Comparison of ENCODE assay signal across 29 cellular contexts in genomic region chr13:24351423-24351822, GRCh38. TPM values are rescaled to one million over a fixed set of nuclear protein-coding genes. Genes with fewer than 3 reads are reported as not detected.
"Had no signal": no experiment of that assay in that cellular context is flagged by ENCODE, and none has a peak within 500 bp of the region (broad histone marks: within the 10 kb centered on the region; RNA-seq: fewer than 3 reads in every experiment).

No MANE protein-coding gene starts in this region.

- H3K27me3 Mint-ChIP-seq: stimulated activated memory B cell treated with anti-CD40 and anti-IgM and Interleukin-4, amounts not matched to agents 10 μg/mL and 1 μg/mL and 100 μg/mL, for 72 hours; stimulated activated naive B cell treated with anti-CD40 and anti-IgM and Interleukin-4, amounts not matched to agents 10 μg/mL and 1 μg/mL and 100 μg/mL, for 72 hours; stimulated activated naive CD8-positive, alpha-beta T cell treated with anti-CD3 and anti-CD28 coated beads, Interleukin-15, amount 100 ng/mL, for 72 hours; stimulated activated naive CD8-positive, alpha-beta T cell treated with anti-CD3 and anti-CD28 coated beads, Interleukin-15, Interleukin-2, amounts not matched to agents 100 ng/mL and 50 ng/mL, for 24 hours; type B pancreatic cell had no signal

- H3K27ac ChIP-seq: stomach, suprapubic skin, testis, thoracic aorta, thyroid gland, tibial artery, tibial nerve, upper lobe of left lung, upper lobe of right lung, uterus, vagina had no signal

- H3K27ac Mint-ChIP-seq: stimulated activated effector memory CD8-positive, alpha-beta T cell treated with anti-CD3 and anti-CD28 coated beads, Interleukin-12 subunit alpha, Interleukin-12 subunit beta, amount 100 ng/mL, for 72 hours; stimulated activated memory B cell treated with anti-CD40 and anti-IgM and Interleukin-4, amounts not matched to agents 10 μg/mL and 1 μg/mL and 100 μg/mL, for 72 hours; stimulated activated naive B cell treated with anti-CD40 and anti-IgM and Interleukin-4, amounts not matched to agents 10 μg/mL and 1 μg/mL and 100 μg/mL, for 72 hours; stimulated activated naive CD8-positive, alpha-beta T cell treated with anti-CD3 and anti-CD28 coated beads, Interleukin-15, amount 100 ng/mL, for 72 hours; stimulated activated naive CD8-positive, alpha-beta T cell treated with anti-CD3 and anti-CD28 coated beads, Interleukin-15, Interleukin-2, amounts not matched to agents 100 ng/mL and 50 ng/mL, for 24 hours; type B pancreatic cell had no signal

- ATAC-seq: stimulated activated effector memory CD8-positive, alpha-beta T cell treated with anti-CD3 and anti-CD28 coated beads, Interleukin-12 subunit alpha, Interleukin-12 subunit beta, amount 100 ng/mL, for 72 hours; stimulated activated memory B cell treated with anti-CD40 and anti-IgM and Interleukin-4, amounts not matched to agents 10 μg/mL and 1 μg/mL and 100 μg/mL, for 72 hours; stimulated activated naive B cell treated with anti-CD40 and anti-IgM and Interleukin-4, amounts not matched to agents 10 μg/mL and 1 μg/mL and 100 μg/mL, for 72 hours; stimulated activated naive CD8-positive, alpha-beta T cell treated with anti-CD3 and anti-CD28 coated beads, Interleukin-15, amount 100 ng/mL, for 72 hours; stimulated activated naive CD8-positive, alpha-beta T cell treated with anti-CD3 and anti-CD28 coated beads, Interleukin-15, Interleukin-2, amounts not matched to agents 100 U/mL and 50 U/mL, for 24 hours; upper lobe of right lung had no signal

- H3K4me1 Mint-ChIP-seq: stimulated activated effector memory CD8-positive, alpha-beta T cell treated with anti-CD3 and anti-CD28 coated beads, Interleukin-12 subunit alpha, Interleukin-12 subunit beta, amount 100 ng/mL, for 72 hours; stimulated activated memory B cell treated with anti-CD40 and anti-IgM and Interleukin-4, amounts not matched to agents 10 μg/mL and 1 μg/mL and 100 μg/mL, for 72 hours; stimulated activated naive B cell treated with anti-CD40 and anti-IgM and Interleukin-4, amounts not matched to agents 10 μg/mL and 1 μg/mL and 100 μg/mL, for 72 hours had no signal

- H3K4me1 ChIP-seq: suprapubic skin, testis, thyroid gland, tibial artery, tibial nerve, upper lobe of right lung, uterus, vagina had no signal

- DNase-seq: stimulated activated CD4-positive, alpha-beta T cell treated with anti-CD3 and anti-CD28 coated beads, Interleukin-2, amount 100 ng/mL, for 48 hours; stimulated activated CD4-positive, alpha-beta T cell treated with anti-CD3 and anti-CD28 coated beads, Interleukin-4, amount 100 ng/mL, for 1 hour; stimulated activated CD4-positive, alpha-beta T cell treated with anti-CD3 and anti-CD28 coated beads, Interleukin-4, amount 100 ng/mL, for 24 hours; stimulated activated CD4-positive, alpha-beta T cell treated with anti-CD3 and anti-CD28 coated beads, Interleukin-4, amount 100 ng/mL, for 4 hours; stimulated activated CD8-positive, alpha-beta memory T cell treated with anti-CD3 and anti-CD28 coated beads, Interleukin-4, amount 100 ng/mL, for 48 hours; stimulated activated naive B cell treated with anti-CD40 and anti-IgM and Interleukin-4, amounts not matched to agents 10 μg/mL and 1 μg/mL and 100 μg/mL, for 72 hours; stimulated activated naive CD4-positive, alpha-beta T cell; stimulated activated naive CD4-positive, alpha-beta T cell treated with Interleukin-2 at 50 U/mL for 16 hours; stimulated activated naive CD8-positive, alpha-beta T cell treated with anti-CD3 and anti-CD28 coated beads, Interleukin-15, amount 100 ng/mL, for 72 hours; stimulated activated naive CD8-positive, alpha-beta T cell treated with anti-CD3 and anti-CD28 coated beads, Interleukin-15, Interleukin-2, amounts not matched to agents 100 U/mL and 50 U/mL, for 24 hours; stomach; substantia nigra; testis; thyroid gland; tibial artery; transverse colon; trophoblast cell; upper lobe of left lung; upper lobe of right lung; uterus had no signal

- H3K9me3 Mint-ChIP-seq: stimulated activated effector memory CD8-positive, alpha-beta T cell treated with anti-CD3 and anti-CD28 coated beads, Interleukin-12 subunit alpha, Interleukin-12 subunit beta, amount 100 ng/mL, for 72 hours; stimulated activated memory B cell treated with anti-CD40 and anti-IgM and Interleukin-4, amounts not matched to agents 10 μg/mL and 1 μg/mL and 100 μg/mL, for 72 hours; stimulated activated naive B cell treated with anti-CD40 and anti-IgM and Interleukin-4, amounts not matched to agents 10 μg/mL and 1 μg/mL and 100 μg/mL, for 72 hours; stimulated activated naive CD8-positive, alpha-beta T cell treated with anti-CD3 and anti-CD28 coated beads, Interleukin-15, amount 100 ng/mL, for 72 hours; stimulated activated naive CD8-positive, alpha-beta T cell treated with anti-CD3 and anti-CD28 coated beads, Interleukin-15, Interleukin-2, amounts not matched to agents 100 ng/mL and 50 ng/mL, for 24 hours; type B pancreatic cell had no signal

- H3K4me3 ChIP-seq: stomach, suprapubic skin, testis, thoracic aorta, thyroid gland, tibial artery, tibial nerve, transverse colon, upper lobe of left lung, upper lobe of right lung, uterus, vagina had no signal

- H3K36me3 ChIP-seq: stomach, suprapubic skin, thoracic aorta, thyroid gland, tibial artery, tibial nerve, transverse colon, upper lobe of left lung, upper lobe of right lung, uterus, vagina had no signal

- H3K4me3 Mint-ChIP-seq: stimulated activated effector memory CD8-positive, alpha-beta T cell treated with anti-CD3 and anti-CD28 coated beads, Interleukin-12 subunit alpha, Interleukin-12 subunit beta, amount 100 ng/mL, for 72 hours; stimulated activated memory B cell treated with anti-CD40 and anti-IgM and Interleukin-4, amounts not matched to agents 10 μg/mL and 1 μg/mL and 100 μg/mL, for 72 hours; stimulated activated naive B cell treated with anti-CD40 and anti-IgM and Interleukin-4, amounts not matched to agents 10 μg/mL and 1 μg/mL and 100 μg/mL, for 72 hours; stimulated activated naive CD8-positive, alpha-beta T cell treated with anti-CD3 and anti-CD28 coated beads, Interleukin-15, amount 100 ng/mL, for 72 hours; stimulated activated naive CD8-positive, alpha-beta T cell treated with anti-CD3 and anti-CD28 coated beads, Interleukin-15, Interleukin-2, amounts not matched to agents 100 ng/mL and 50 ng/mL, for 24 hours; type B pancreatic cell had no signal

- H3K9me3 ChIP-seq: stomach, suprapubic skin, testis, thoracic aorta, thyroid gland, tibial artery, transverse colon, upper lobe of left lung, upper lobe of right lung, uterus, vagina had no signal

- H3K27me3 ChIP-seq: stomach, suprapubic skin, testis, thyroid gland, tibial artery, tibial nerve, transverse colon, upper lobe of left lung, upper lobe of right lung, uterus, vagina had no signal

- H3K36me3 Mint-ChIP-seq: stimulated activated effector memory CD8-positive, alpha-beta T cell treated with anti-CD3 and anti-CD28 coated beads, Interleukin-12 subunit alpha, Interleukin-12 subunit beta, amount 100 ng/mL, for 72 hours; stimulated activated memory B cell treated with anti-CD40 and anti-IgM and Interleukin-4, amounts not matched to agents 10 μg/mL and 1 μg/mL and 100 μg/mL, for 72 hours; stimulated activated naive B cell treated with anti-CD40 and anti-IgM and Interleukin-4, amounts not matched to agents 10 μg/mL and 1 μg/mL and 100 μg/mL, for 72 hours; type B pancreatic cell had no signal

RNA-seq across cellular contexts. Expression of gene C1QTNF9, which starts 42.0 kb away (rescaled TPM):
- total RNA-seq: temporal lobe, thyroid gland, upper lobe of right lung, vagina had no signal
